9 cellular contexts compared by ENCODE assay signal in the genomic region with DNA sequence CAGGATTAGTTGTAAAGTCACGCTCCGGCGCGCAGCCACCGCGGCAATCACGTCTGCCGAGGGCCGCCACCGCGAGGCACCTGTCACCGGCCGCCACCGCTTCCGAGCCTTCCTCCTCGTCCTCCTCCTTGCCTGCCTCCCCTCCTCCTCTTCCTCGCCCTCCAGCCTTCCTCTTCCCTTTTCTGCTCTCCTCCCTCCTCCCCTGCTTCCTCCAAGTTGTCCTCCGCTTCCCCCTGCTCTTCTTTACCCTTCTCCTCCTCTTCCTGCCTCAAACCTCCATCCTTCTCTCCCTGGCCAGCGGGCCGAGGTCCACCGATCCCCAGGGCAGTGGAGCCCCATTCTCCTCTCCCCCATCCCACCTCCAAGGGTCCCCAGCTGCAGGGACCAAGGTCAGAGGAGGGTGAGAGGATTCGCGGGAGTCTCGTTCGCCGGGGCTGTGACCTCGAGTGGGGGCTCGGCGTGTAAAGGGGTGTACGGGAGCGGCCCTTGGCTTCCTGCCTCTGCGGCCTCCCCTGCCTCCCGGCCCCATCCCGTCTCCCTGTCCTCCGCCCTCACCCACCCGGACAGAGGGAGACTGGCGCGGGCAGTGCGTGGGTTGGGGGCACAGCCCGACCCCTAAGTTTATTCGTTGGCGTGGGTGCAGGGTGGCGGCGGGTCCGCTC.
DNase-seq lines count a peak whose midpoint lies in the region; ATAC-seq and TF ChIP-seq lines count a peak whose summit lies in the region.
"Had no signal": no experiment of that assay in that cellular context is flagged by ENCODE, and none has a peak within 500 bp of the region (broad histone marks: within the 10 kb centered on the region; RNA-seq: fewer than 3 reads in every experiment).

No MANE protein-coding gene starts in this region.

- H3K36me3 ChIP-seq in Loucy (ENCODE audit: insufficient read depth, low read length): no peaks in the 10 kb centered on the region
- H3K36me3 ChIP-seq in neuronal stem cell (replicated peaks in 1 of 2; ENCODE audit: control insufficient read depth in 2 of 2, insufficient read depth in 2 of 2, low read length in 2 of 2): no peaks in the 10 kb centered on the region
- H3K36me3 ChIP-seq in tibial nerve: no peaks in the 10 kb centered on the region

- H2BK5ac ChIP-seq in neuronal stem cell (ENCODE audit: low read length): no peak overlapping the region

- H3K4ac ChIP-seq in neuronal stem cell (ENCODE audit: low read length): no peak overlapping the region

- H3K27me3 Mint-ChIP-seq in effector memory CD8-positive, alpha-beta T cell: peaks cover 83 to 90% of the 10 kb centered on the region in 2 donors

- no peak for TF ChIP-seq POLR2A in tibial nerve (IDR thresholded peaks at IDR 0.05)

- no peaks in the 10 kb centered on the region for H3K79me2 ChIP-seq in Loucy (ENCODE audit: insufficient read depth, low read length)

- peak overlapping the region; percentile 66 for H3K27ac Mint-ChIP-seq in effector memory CD8-positive, alpha-beta T cell

- peaks cover 22% of the 10 kb centered on the region in 2 donors for H3K4me1 Mint-ChIP-seq in effector memory CD8-positive, alpha-beta T cell (ENCODE audit: low read depth in 2 of 2)

- H4K8ac ChIP-seq in neuronal stem cell (ENCODE audit: low read depth, low read length): no peak overlapping the region

- peak; percentile 14 for DNase-seq in DMS114 treated with DMSO at 0.1 percent for 48 hours (lab: John Stamatoyannopoulos, UW; ENCODE audit: unreplicated experiment)
- DNase-seq in effector memory CD8-positive, alpha-beta T cell: no peak
- DNase-seq in neuronal stem cell (ENCODE audit: low spot score): no peak
- DNase-seq in RPMI8226: no peak
- DNase-seq in tibial nerve (ENCODE audit: low spot score in 2 of 2): no peak
- no peak for DNase-seq in left ventricle myocardium superior
- DNase-seq: SHP77 treated with DMSO at 0.1 percent for 48 hours had no signal

- H2BK12ac ChIP-seq in neuronal stem cell (ENCODE audit: low read length): no peak overlapping the region

- H3K9ac ChIP-seq in Loucy (ENCODE audit: low read depth, low read length, poor library complexity, severe bottlenecking) (no peak overlapping the region), neuronal stem cell (ENCODE audit: low read depth, low read length, poor library complexity) (no peak overlapping the region)

- H3K9me3 ChIP-seq in Loucy (ENCODE audit: insufficient read depth, low read depth, low read length) (no peaks in the 10 kb centered on the region), neuronal stem cell (replicated peaks in 1 of 2; ENCODE audit: control insufficient read depth in 2 of 2, insufficient read depth in 1 of 2, low read depth in 1 of 2, low read length in 2 of 2) (no peaks in the 10 kb centered on the region), tibial nerve (peaks cover 0 to 8% (median 0%) of the 10 kb centered on the region in 4 donors)

- no peak overlapping the region for H2BK120ac ChIP-seq in neuronal stem cell (ENCODE audit: low read depth, low read length)

- ATAC-seq in effector memory CD8-positive, alpha-beta T cell (replicated peaks): no peak
- ATAC-seq in left ventricle myocardium superior (no peak), HG03175 (IDR thresholded peaks at IDR 0.05; ENCODE audit: unreplicated experiment) (no peak)

- H3K79me1 ChIP-seq in neuronal stem cell (ENCODE audit: low read depth, low read length): no peaks in the 10 kb centered on the region

- peak overlapping the region; percentile 38 for H3K18ac ChIP-seq in neuronal stem cell (ENCODE audit: low read length)

- peak overlapping the region; percentile 83 to 85 for H3K4me3 Mint-ChIP-seq in effector memory CD8-positive, alpha-beta T cell

- no peaks in the 10 kb centered on the region for H3K9me3 Mint-ChIP-seq in effector memory CD8-positive, alpha-beta T cell

- H2AK5ac ChIP-seq in neuronal stem cell (ENCODE audit: low read depth, low read length): no peak overlapping the region

- no peak overlapping the region for H4K91ac ChIP-seq in neuronal stem cell (ENCODE audit: low read depth, low read length, poor library complexity)

- H3K4me1 ChIP-seq in Loucy (ENCODE audit: insufficient read depth, low read length, poor library complexity, severe bottlenecking) (peaks cover 20% of the 10 kb centered on the region), neuronal stem cell (ENCODE audit: control insufficient read depth in 2 of 2, insufficient read depth in 1 of 2, low read depth in 1 of 2, low read length in 2 of 2) (peaks cover 8 to 9% of the 10 kb centered on the region in 2 donors), tibial nerve (peaks cover 0 to 42% (median 6%) of the 10 kb centered on the region in 4 donors)

- no peaks in the 10 kb centered on the region for H4K20me1 ChIP-seq in Loucy (ENCODE audit: insufficient read depth, low read length, poor library complexity, severe bottlenecking)

- no peak for TF ChIP-seq EP300 in tibial nerve (IDR thresholded peaks at IDR 0.05)

- TF ChIP-seq CTCF in Loucy (conservative IDR thresholded peaks at IDR 0.05; ENCODE audit: low read length) (no peak), tibial nerve (IDR thresholded peaks at IDR 0.05) (no peak)

- no peak overlapping the region for H3K14ac ChIP-seq in neuronal stem cell (ENCODE audit: low read length)

- peak overlapping the region; percentile 90 for H3K23ac ChIP-seq in neuronal stem cell (ENCODE audit: low read depth, low read length, poor library complexity)

- no peaks in the 10 kb centered on the region for H3K9me2 ChIP-seq in Loucy (replicated peaks; ENCODE audit: low read depth, low read length)

- H3K36me3 Mint-ChIP-seq in effector memory CD8-positive, alpha-beta T cell (ENCODE audit: insufficient read depth): peaks cover 3% of the 10 kb centered on the region

- intact Hi-C loops in left ventricle myocardium superior (cut with micrococcal nuclease): no loop called here

- H3K4me3 ChIP-seq in Loucy (ENCODE audit: low read length, poor library complexity, severe bottlenecking) (no peak overlapping the region), neuronal stem cell (ENCODE audit: low read length in 2 of 2) (no peak overlapping the region), tibial nerve (peak overlapping the region in 1 of 4 donors; percentile 19)

- H3K4me2 ChIP-seq in Loucy (ENCODE audit: low read depth, low read length, poor library complexity, severe bottlenecking): peak overlapping the region; percentile 93
- peak overlapping the region; percentile 51 for H3K4me2 ChIP-seq in neuronal stem cell (ENCODE audit: insufficient read depth, low read length, poor library complexity, severe bottlenecking)

- H3K27me3 ChIP-seq in Loucy (ENCODE audit: insufficient read depth, low read length, poor library complexity, severe bottlenecking) (no peaks in the 10 kb centered on the region), neuronal stem cell (ENCODE audit: control insufficient read depth in 3 of 3, insufficient read depth in 3 of 3, low read depth in 1 of 3, low read length in 3 of 3) (peaks cover 20 to 88% (median 84%) of the 10 kb centered on the region in 3 experiments), tibial nerve (peaks cover 13 to 92% of the 10 kb centered on the region in 2 donors)

- no peak overlapping the region for H2BK15ac ChIP-seq in neuronal stem cell (ENCODE audit: low read length)

- H3F3A ChIP-seq in Loucy (ENCODE audit: low read depth): no peaks in the 10 kb centered on the region

- H2AFZ ChIP-seq in Loucy (ENCODE audit: low read length) (no peak overlapping the region), neuronal stem cell (ENCODE audit: low read length) (peak overlapping the region; percentile 61)

- no CpG with 5 or more reads among the region's 45 CpGs for WGBS in neuronal stem cell (ENCODE audit: extremely low coverage in 2 of 2, insufficient read length in 2 of 2, insufficient replicate concordance in 1 of 2), 2 donors
- 1 to 2% methylated on average over 32 to 45 of the region's 45 CpGs for WGBS in tibial nerve, 2 donors

- no peak overlapping the region for H3K27ac ChIP-seq in neuronal stem cell (replicated peaks; ENCODE audit: low read length)
- no peak overlapping the region for H3K27ac ChIP-seq in tibial nerve
